In genomic region chr3:32004111-32004790, GRCh38 we compare ENCODE assay signal across 15 cellular contexts. TPM values are rescaled to one million over a fixed set of nuclear protein-coding genes. Genes with fewer than 3 reads are reported as not detected.
DNase-seq lines count a peak whose midpoint lies in the region; TF ChIP-seq lines count a peak whose summit lies in the region.
"Had no signal": no experiment of that assay in that cellular context is flagged by ENCODE, and none has a peak within 500 bp of the region (broad histone marks: within the 10 kb centered on the region; RNA-seq: fewer than 3 reads in every experiment).

No MANE protein-coding gene starts in this region.

- 75 to 78% methylated on average over 5 of the region's 5 CpGs for WGBS in thyroid gland, 2 donors

- no peaks in the 10 kb centered on the region for H3K36me3 ChIP-seq in thyroid gland
- H3K36me3 ChIP-seq: sigmoid colon had no signal

- no peaks in the 10 kb centered on the region for H3K4me1 ChIP-seq in thyroid gland
- H3K4me1 ChIP-seq: sigmoid colon had no signal

- no peaks in the 10 kb centered on the region for H3K27me3 ChIP-seq in thyroid gland
- H3K27me3 ChIP-seq: sigmoid colon had no signal

- TF ChIP-seq CTCF in thyroid gland (IDR thresholded peaks at IDR 0.05) = peak in 1 of 6 experiments; percentile 14

- intact Hi-C loops in thyroid gland (cut with DNase I) = no loop called here

- DNase-seq in NCI-H82 (lab: John Stamatoyannopoulos, UW) (peak; percentile 30), NCI-H82 treated with DMSO at 0.1 percent for 48 hours (lab: John Stamatoyannopoulos, UW; ENCODE audit: unreplicated experiment) (no peak), OCI-M1 (lab: John Stamatoyannopoulos, UW) (peak; percentile 17), iPS-NIHi11 (ENCODE audit: low spot score) (peak; percentile 23), thyroid gland (peak; percentile 15 to 18), GOT3 (lab: John Stamatoyannopoulos, UW) (no peak)
- DNase-seq in activated naive CD4-positive, alpha-beta T cell treated with Interleukin-2 at 50 U/mL for 16 hours = no peak
- no peak for DNase-seq in stimulated activated CD4-positive, alpha-beta T cell treated with anti-CD3 and anti-CD28 coated beads, Interleukin-1b, Interleukin-23, amount 100 ng/mL, for 48 hours
- DNase-seq: activated CD4-positive, alpha-beta T cell treated with anti-CD3 and anti-CD28 coated beads, Interleukin-2, amount 50 U/mL, for 4 hours; CD8-positive, alpha-beta memory T cell; effector CD4-positive, alpha-beta T cell; NCI-H226; RPMI8226; sigmoid colon had no signal

- no peak overlapping the region for H3K27ac ChIP-seq in thyroid gland
- H3K27ac ChIP-seq: HL-60, sigmoid colon had no signal

- no peak overlapping the region for H3K4me3 ChIP-seq in thyroid gland (replicated peaks in 1 of 3)
- H3K4me3 ChIP-seq: sigmoid colon had no signal

- TF ChIP-seq POLR2A in thyroid gland (IDR thresholded peaks at IDR 0.05) = no peak

- no peaks in the 10 kb centered on the region for H3K9me3 ChIP-seq in thyroid gland
- H3K9me3 ChIP-seq: sigmoid colon had no signal

RNA-seq across cellular contexts. Expression of gene ZNF860, which starts 22.7 kb away (rescaled TPM):
- 1 to 10 TPM in 3 of 4 donors, under 1 TPM in 1; 0.67 to 1.6 (median 1.4) TPM for total RNA-seq in thyroid gland

RNA-seq across cellular contexts. Expression of gene OSBPL10, which starts 23.2 kb away (rescaled TPM):
- 10 to 100 TPM; 18.6 to 33.6 (median 28.8) TPM for total RNA-seq in thyroid gland

Comparison
In these comparisons a context has a peak if more than half of its experiments do, and no peak if none do; other contexts are left out.
1. DNase-seq: peak in NCI-H82 (single experiment), OCI-M1 (single experiment), iPS-NIHi11 (single experiment) and thyroid gland (2 of 2); none in NCI-H82 treated with DMSO at 0.1 percent for 48 hours (single experiment), GOT3 (single experiment), activated naive CD4-positive, alpha-beta T cell treated with Interleukin-2 at 50 U/mL for 16 hours (single experiment) and stimulated activated CD4-positive, alpha-beta T cell treated with anti-CD3 and anti-CD28 coated beads, Interleukin-1b, Interleukin-23, amount 100 ng/mL, for 48 hours (single experiment).